Comparison of ENCODE assay signal across 8 cellular contexts in the genomic region with DNA sequence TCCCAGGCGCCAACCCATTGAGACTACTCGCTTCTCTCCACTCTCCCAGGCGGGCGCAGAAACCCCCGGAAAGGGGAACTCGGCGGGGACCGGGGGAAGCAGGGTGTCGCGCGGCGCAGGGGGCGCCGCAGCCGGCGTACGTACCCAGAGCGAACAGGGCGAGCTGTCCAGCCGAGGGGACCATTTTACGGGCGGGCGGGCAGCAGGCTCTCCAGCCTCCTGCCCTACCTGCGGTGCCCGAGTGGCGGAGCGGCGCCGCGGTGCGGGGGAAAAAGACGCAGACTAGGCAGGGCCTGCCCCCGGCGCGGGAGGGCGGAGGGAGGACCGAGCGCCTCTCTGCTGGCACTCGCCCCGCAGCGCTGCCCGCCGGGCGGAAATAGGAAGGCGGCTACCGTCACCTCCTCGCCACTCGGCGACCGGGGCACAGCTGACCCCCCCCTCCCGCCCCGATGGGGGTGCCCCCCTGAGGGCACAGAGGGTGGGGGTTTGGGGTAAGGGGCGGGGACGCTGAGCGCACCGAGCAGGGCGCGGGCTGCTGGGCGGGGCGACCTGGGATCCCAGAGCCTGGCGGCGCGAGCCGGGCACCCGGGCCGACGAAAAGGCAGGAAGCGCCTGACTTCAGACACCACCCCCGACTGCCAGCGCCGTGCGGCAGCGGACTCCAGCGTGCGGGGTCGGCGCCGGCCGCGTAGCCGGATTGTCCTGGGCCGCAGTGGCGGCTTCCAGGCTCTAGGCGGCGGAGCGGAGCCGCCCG. TPM values are rescaled to one million over a fixed set of nuclear protein-coding genes. Genes with fewer than 3 reads are reported as not detected.
A peak's percentile ranks its signal among the peaks of the same experiment; 100 is the strongest.
DNase-seq lines count a peak whose midpoint lies in the region; ATAC-seq and TF ChIP-seq lines count a peak whose summit lies in the region.

Gene TGFA (minus strand): TSS at position 243 of the 754 bp plus-strand sequence. CDS start 59 bp downstream, at position 184.

- no peaks in the 10 kb centered on the region for H3K9me3 ChIP-seq in Panc1 (ENCODE audit: control insufficient read depth, insufficient read depth, low read depth, low read length)
- H3K9me3 ChIP-seq in neural cell (ENCODE audit: low read length): no peaks in the 10 kb centered on the region

- CTCF ChIA-PET in Panc1 (lab: Charles Lee): no interaction called here

- H3K79me2 ChIP-seq in neural cell (replicated peaks; ENCODE audit: insufficient read depth, low read length): no peaks in the 10 kb centered on the region

- peaks cover 4% of the 10 kb centered on the region for H3K4me1 ChIP-seq in Panc1 (ENCODE audit: control insufficient read depth, insufficient read depth, low read length)

- no peaks in the 10 kb centered on the region for H4K20me1 ChIP-seq in neural cell (ENCODE audit: insufficient read depth)

- POLR2A ChIA-PET in Panc1 (lab: Charles Lee): interaction anchor here (0.6 kb wide), 1 partner anchor 433 kb away, joined by 10 read pairs; no protein-coding TSS in a partner anchor

- TF ChIP-seq EP300 in neural cell (conservative IDR thresholded peaks at IDR 0.05; ENCODE audit: poor library complexity, severe bottlenecking): no peak

- TF ChIP-seq RAD21 in neural cell (conservative IDR thresholded peaks at IDR 0.05): peak; percentile 55

- peak; percentile 68 for DNase-seq in CD14-positive monocyte (ENCODE audit: low spot score)
- DNase-seq in HUDEP-2 (lab: John Stamatoyannopoulos, UW; ENCODE audit: unreplicated experiment in 76 of 76): peak in 42 of 76 experiments; percentile 6 to 56 (median 31)
- no peak for DNase-seq in Panc1 (ENCODE audit: low read depth, low spot score)
- no peak for DNase-seq in fibroblast of the aortic adventitia (ENCODE audit: low read depth)
- DNase-seq in stimulated activated naive CD8-positive, alpha-beta T cell treated with anti-CD3 and anti-CD28 coated beads, Interleukin-15, amount 100 ng/mL, for 72 hours: peak; percentile 78 to 81

- peaks cover 19% of the 10 kb centered on the region for H3K4me1 Mint-ChIP-seq in CD14-positive monocyte
- peaks cover 11% of the 10 kb centered on the region for H3K4me1 Mint-ChIP-seq in activated T-helper 17 cell treated with anti-CD3 and anti-CD28 coated beads, Interleukin-2, amount 50 U/mL, for 72 hours
- peaks cover 33% of the 10 kb centered on the region for H3K4me1 Mint-ChIP-seq in stimulated activated naive CD8-positive, alpha-beta T cell treated with anti-CD3 and anti-CD28 coated beads, Interleukin-15, amount 100 ng/mL, for 72 hours

- H3K9me2 ChIP-seq in neural cell (ENCODE audit: insufficient read depth, low read length): no peaks in the 10 kb centered on the region

- peak within 1 kb of the TSS; percentile 55 for H3K9ac ChIP-seq in neural cell (ENCODE audit: low read length)

- H3K27ac ChIP-seq in Panc1 (ENCODE audit: low read length) (no peak within 1 kb of the TSS), neural cell (ENCODE audit: low read length) (no peak within 1 kb of the TSS)

- intact Hi-C loops in CD14-positive monocyte (cut with micrococcal nuclease) (loop anchor here (5.0 to 10.0 kb wide), 2 partner anchors 41 to 59 kb away; no protein-coding TSS in a partner anchor), Panc1 (cut with micrococcal nuclease; ENCODE audit: unreplicated experiment) (no loop called here)

- peaks cover 7% of the 10 kb centered on the region; the same call in 1 of the 2 replicates for H3K36me3 ChIP-seq in Panc1 (ENCODE audit: control insufficient read depth, insufficient read depth, low read length)
- H3K36me3 ChIP-seq in neural cell (ENCODE audit: insufficient read depth, low read length): no peaks in the 10 kb centered on the region

- peaks cover 47 to 61% (median 49%) of the 10 kb centered on the region in 3 donors for H3K27me3 Mint-ChIP-seq in CD14-positive monocyte (ENCODE audit: low read depth in 3 of 3)
- H3K27me3 Mint-ChIP-seq in activated T-helper 17 cell treated with anti-CD3 and anti-CD28 coated beads, Interleukin-2, amount 50 U/mL, for 72 hours: peaks cover 4% of the 10 kb centered on the region
- peaks cover 35% of the 10 kb centered on the region for H3K27me3 Mint-ChIP-seq in stimulated activated naive CD8-positive, alpha-beta T cell treated with anti-CD3 and anti-CD28 coated beads, Interleukin-15, amount 100 ng/mL, for 72 hours

- peak within 1 kb of the TSS; percentile 78 for H3K4me2 ChIP-seq in neural cell (ENCODE audit: low read length)

- no peaks in the 10 kb centered on the region for H3F3A ChIP-seq in neural cell (ENCODE audit: insufficient read depth, low read length, poor library complexity, severe bottlenecking)

- H3K4me3 ChIP-seq in Panc1 (ENCODE audit: low read depth in 2 of 2, low read length in 2 of 2): peak within 1 kb of the TSS; percentile 48 to 61
- H3K4me3 ChIP-seq in fibroblast of the aortic adventitia (ENCODE audit: low read depth, low read length): peak within 1 kb of the TSS; percentile 64
- peak within 1 kb of the TSS; percentile 88 for H3K4me3 ChIP-seq in neural cell (ENCODE audit: low read length)

- H3K4me3 Mint-ChIP-seq in CD14-positive monocyte: peak within 1 kb of the TSS; percentile 86 to 99
- peak within 1 kb of the TSS; percentile 84 for H3K4me3 Mint-ChIP-seq in activated T-helper 17 cell treated with anti-CD3 and anti-CD28 coated beads, Interleukin-2, amount 50 U/mL, for 72 hours
- H3K4me3 Mint-ChIP-seq in stimulated activated naive CD8-positive, alpha-beta T cell treated with anti-CD3 and anti-CD28 coated beads, Interleukin-15, amount 100 ng/mL, for 72 hours: peak within 1 kb of the TSS; percentile 85 to 97

- H3K27me3 ChIP-seq in Panc1 (ENCODE audit: control insufficient read depth, insufficient read depth, low read length) (peaks cover 25% of the 10 kb centered on the region), neural cell (ENCODE audit: insufficient read depth, low read depth, low read length) (peaks cover 58% of the 10 kb centered on the region)

- TF ChIP-seq CTCF in CD14-positive monocyte (IDR thresholded peaks at IDR 0.05) (peak; percentile 94), Panc1 (IDR thresholded peaks at IDR 0.05) (peak; percentile 96), fibroblast of the aortic adventitia (IDR thresholded peaks at IDR 0.05; ENCODE audit: insufficient read depth, low read length) (peak; percentile 70), neural cell (IDR thresholded peaks at IDR 0.05; ENCODE audit: poor library complexity, severe bottlenecking) (peak; percentile 86)

- peak within 1 kb of the TSS; percentile 57 to 87 (median 75) for H3K27ac Mint-ChIP-seq in CD14-positive monocyte
- peak within 1 kb of the TSS; percentile 73 for H3K27ac Mint-ChIP-seq in activated T-helper 17 cell treated with anti-CD3 and anti-CD28 coated beads, Interleukin-2, amount 50 U/mL, for 72 hours
- peak within 1 kb of the TSS; percentile 64 to 98 for H3K27ac Mint-ChIP-seq in stimulated activated naive CD8-positive, alpha-beta T cell treated with anti-CD3 and anti-CD28 coated beads, Interleukin-15, amount 100 ng/mL, for 72 hours

- in situ Hi-C loops in Panc1 (cut with HindIII; ENCODE audit: low pct_unique_long_range_greater_than_20kb, low sequenced_read_pairs): no loop called here

- peaks cover 0 to 2% of the 10 kb centered on the region in 2 donors for H3K36me3 Mint-ChIP-seq in CD14-positive monocyte
- no peaks in the 10 kb centered on the region for H3K36me3 Mint-ChIP-seq in activated T-helper 17 cell treated with anti-CD3 and anti-CD28 coated beads, Interleukin-2, amount 50 U/mL, for 72 hours (ENCODE audit: low read depth)

- H3K9me3 Mint-ChIP-seq in CD14-positive monocyte: peaks cover 0 to 6% (median 4%) of the 10 kb centered on the region in 7 donors
- no peaks in the 10 kb centered on the region for H3K9me3 Mint-ChIP-seq in activated T-helper 17 cell treated with anti-CD3 and anti-CD28 coated beads, Interleukin-2, amount 50 U/mL, for 72 hours
- no peaks in the 10 kb centered on the region for H3K9me3 Mint-ChIP-seq in stimulated activated naive CD8-positive, alpha-beta T cell treated with anti-CD3 and anti-CD28 coated beads, Interleukin-15, amount 100 ng/mL, for 72 hours

- no TSS peak for BruUV-seq in Panc1 (replicated peaks; lab: Mats Ljungman, UMichigan)

- peak within 1 kb of the TSS; percentile 56 for H2AFZ ChIP-seq in neural cell (ENCODE audit: low read depth, low read length)

- ATAC-seq in GM19455 (IDR thresholded peaks at IDR 0.05; ENCODE audit: unreplicated experiment) (peak; percentile 65), Panc1 (peak; percentile 90)
- ATAC-seq in activated T-helper 17 cell treated with anti-CD3 and anti-CD28 coated beads, Interleukin-2, amount 50 U/mL, for 72 hours (replicated peaks): peak; percentile 84
- ATAC-seq in stimulated activated naive CD8-positive, alpha-beta T cell treated with anti-CD3 and anti-CD28 coated beads, Interleukin-15, amount 100 ng/mL, for 72 hours: peak; percentile 89

TF ChIP-seq in neural cell, 6 proteins besides CTCF, POLR2A, EP300 and RAD21:
- TF ChIP-seq TAF1 (IDR thresholded peaks at IDR 0.05; ENCODE audit: low read depth) (peak; percentile 7), EZH2 (IDR thresholded peaks at IDR 0.05; ENCODE audit: borderline replicate concordance, insufficient read depth, low read length, poor library complexity, severe bottlenecking) (no peak), SMC3 (conservative IDR thresholded peaks at IDR 0.05; ENCODE audit: poor library complexity) (peak; percentile 50)

RNA-seq across cellular contexts. Expression of gene TGFA, which starts in this region (rescaled TPM):
- polyA plus RNA-seq in CD14-positive monocyte (1 to 10 TPM; 1.7 to 2.5 TPM), neural cell (0.85 and 0.92 TPM in 2 replicates)
- total RNA-seq in Panc1 (2021; ENCODE audit: unreplicated experiment) (1.7 TPM), fibroblast of the aortic adventitia (ENCODE audit: low replicate concordance) (not detected in 2 replicates)
- polyA plus RNA-seq in Panc1 (2012; ENCODE audit: insufficient read length): 1.0 TPM
- total RNA-seq in activated T-helper 17 cell treated with anti-CD3 and anti-CD28 coated beads, Interleukin-2, amount 50 U/mL, for 72 hours: under 1 TPM; 0.26 to 0.69 TPM
- 0.73 and 0.81 TPM in 2 replicates for polyA minus RNA-seq in neural cell

Comparison
In these comparisons a context has a peak if more than half of its experiments do, and no peak if none do; other contexts are left out.
1. Peak in ATAC-seq in activated T-helper 17 cell treated with anti-CD3 and anti-CD28 coated beads, Interleukin-2, amount 50 U/mL, for 72 hours; RNA of the gene not detected or under 1 TPM.
2. DNase-seq: peak in CD14-positive monocyte (single experiment), HUDEP-2 (42 of 76) and stimulated activated naive CD8-positive, alpha-beta T cell treated with anti-CD3 and anti-CD28 coated beads, Interleukin-15, amount 100 ng/mL, for 72 hours (2 of 2); none in Panc1 (single experiment) and fibroblast of the aortic adventitia (single experiment).
3. Peak in every context shown above with its lines, with median percentiles within 50 percentile points of each other: H3K27ac Mint-ChIP-seq, H3K4me3 Mint-ChIP-seq, CTCF ChIP-seq, ATAC-seq and H3K4me3 ChIP-seq.